Comparison of ENCODE assay signal across 8 cellular contexts in the genomic region with DNA sequence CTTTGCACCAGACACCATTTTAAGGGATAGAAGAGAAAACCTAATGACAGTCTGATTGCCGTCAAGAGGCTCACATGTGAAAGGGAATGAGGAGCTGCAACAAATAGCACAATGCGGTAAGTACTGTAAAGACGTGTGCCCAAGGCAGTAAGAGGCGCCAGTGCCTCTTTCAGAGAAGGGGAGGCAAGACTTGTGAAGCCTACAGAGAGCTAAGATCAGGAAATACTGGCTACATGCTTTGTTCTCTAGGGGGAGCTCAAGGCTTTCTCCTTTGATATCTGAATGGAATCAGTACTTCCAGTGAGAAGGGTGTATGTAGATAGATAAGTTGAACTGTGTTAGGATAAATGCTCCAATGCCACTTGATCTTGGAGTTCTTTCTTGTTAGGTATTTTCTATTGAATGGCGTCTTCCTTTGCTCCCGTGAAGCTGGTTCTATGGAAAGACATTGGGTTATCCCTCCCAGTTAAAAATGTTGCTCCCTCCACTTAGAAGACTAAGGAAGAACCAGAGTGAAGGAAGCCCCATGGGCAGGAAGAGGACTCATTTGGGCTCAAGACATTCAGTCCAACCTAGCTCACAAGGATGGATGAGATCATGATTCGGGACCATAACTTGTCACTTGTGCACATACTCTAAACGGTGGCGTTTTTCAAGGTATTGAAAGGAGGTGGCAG. TPM values are rescaled to one million over a fixed set of nuclear protein-coding genes. Genes with fewer than 3 reads are reported as not detected.
A peak's percentile ranks its signal among the peaks of the same experiment; 100 is the strongest.
DNase-seq lines count a peak whose midpoint lies in the region; ATAC-seq and TF ChIP-seq lines count a peak whose summit lies in the region.

No MANE protein-coding gene starts in this region.

- H3K27me3 ChIP-seq in tibial artery, result peaks cover 0 to 3% of the 10 kb centered on the region in 2 donors

- no peak overlapping the region for H3K4me3 ChIP-seq in tibial artery

- peak; percentile 80 for TF ChIP-seq CTCF in LNCAP (IDR thresholded peaks at IDR 0.05)
- TF ChIP-seq CTCF in tibial artery (IDR thresholded peaks at IDR 0.05), result peak; percentile 78 to 81

- no peaks in the 10 kb centered on the region for H3K4me1 ChIP-seq in tibial artery

- H3K27ac ChIP-seq in tibial artery, result no peak overlapping the region

- no peaks in the 10 kb centered on the region for H3K9me3 ChIP-seq in tibial artery

- DNase-seq in A172 (ENCODE audit: low spot score), result peak; percentile 88
- peak; percentile 63 for DNase-seq in GM04504 (ENCODE audit: low read depth)
- peak; percentile 86 for DNase-seq in HCEC 1CT
- DNase-seq in OCI-M2 (lab: John Stamatoyannopoulos, UW; ENCODE audit: unreplicated experiment), result peak; percentile 67
- peak; percentile 21 to 75 for DNase-seq in cerebellar nuclear complex (lab: John Stamatoyannopoulos, UW)
- DNase-seq in left colon, result peak in 1 of 2 donors; percentile 11
- DNase-seq in tibial artery, result no peak

- H3K36me3 ChIP-seq in tibial artery, result no peaks in the 10 kb centered on the region

- intact Hi-C loops in left colon (cut with DNase I, micrococcal nuclease), result loop anchor here in 1 of 2 donors (2.0 kb wide), 1 partner anchor 72 kb away; no protein-coding TSS in a partner anchor
- intact Hi-C loops in tibial artery (cut with DNase I; ENCODE audit: low total_unique reads), result loop anchor here (2.0 kb wide), 1 partner anchor 70 kb away; no protein-coding TSS in a partner anchor

- ATAC-seq in left colon, result peak; percentile 98

RNA-seq across cellular contexts. Expression of a gene that starts 23.5 kb away (rescaled TPM):
- total RNA-seq in A172 (2014; rRNA removed; shearing (Covaris generic)), result not detected in 2 replicates
- total RNA-seq in left colon, result 10 to 100 TPM in 1 of 2 donors, 1 to 10 TPM in 1; 2.7 to 39.3 TPM

Comparison
In these comparisons a context has a peak if more than half of its experiments do, and no peak if none do; other contexts are left out.
1. DNase-seq: peak in A172 (single experiment), GM04504 (single experiment), HCEC 1CT (single experiment), OCI-M2 (single experiment) and cerebellar nuclear complex (2 of 2); none in tibial artery (0 of 2).